ENCODE assay signal across 8 cellular contexts in the genomic region with DNA sequence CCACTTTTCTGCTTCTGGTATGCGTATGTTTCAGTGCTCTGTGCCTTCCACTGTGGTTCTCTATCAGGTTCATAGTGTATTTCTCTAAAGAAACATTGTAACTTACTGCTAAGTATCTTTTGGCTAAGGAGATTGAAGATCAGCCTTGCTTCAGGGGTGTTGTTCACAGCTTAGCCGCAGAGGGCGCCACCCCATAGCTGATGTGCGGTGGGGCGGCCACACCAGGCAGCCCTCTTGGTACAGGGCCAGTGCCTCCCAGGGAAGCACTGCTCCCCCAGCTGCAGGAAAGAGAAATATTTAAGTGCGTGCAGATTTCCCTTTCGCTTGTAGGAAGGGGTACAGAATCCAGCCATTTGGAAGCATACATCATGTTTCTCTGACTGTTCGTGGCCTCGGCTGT.
DNase-seq lines count a peak whose midpoint lies in the region; TF ChIP-seq lines count a peak whose summit lies in the region.
"Not testable (repeated sequence)": the region's sequence is repeated elsewhere in the genome, so short reads cannot be mapped to it uniquely, and the experiment has no call there.

No MANE protein-coding gene starts in this region.

- H3K9me3 Mint-ChIP-seq in activated CD4-positive, alpha-beta T cell treated with anti-CD3 and anti-CD28 coated beads, Interleukin-2, amount 10 ng/mL, durations not matched to agents 24 days and 14 days; nephron progenitor cell: not testable (repeated sequence)

- not testable (repeated sequence) for H3K4me3 Mint-ChIP-seq in activated CD4-positive, alpha-beta T cell treated with anti-CD3 and anti-CD28 coated beads, Interleukin-2, amount 10 ng/mL, durations not matched to agents 24 days and 14 days; nephron progenitor cell

- H3K4me1 Mint-ChIP-seq in activated CD4-positive, alpha-beta T cell treated with anti-CD3 and anti-CD28 coated beads, Interleukin-2, amount 10 ng/mL, durations not matched to agents 24 days and 14 days, result peaks cover 19% of the 10 kb centered on the region
- H3K4me1 Mint-ChIP-seq in nephron progenitor cell, result peaks cover 17% of the 10 kb centered on the region

- not testable (repeated sequence) for H3K27me3 ChIP-seq in NT2/D1 (ENCODE audit: insufficient read depth, insufficient read length); right atrium auricular region

- TF ChIP-seq CTCF in 22Rv1 (IDR thresholded peaks at IDR 0.05) (peak; percentile 67), GM12864 (IDR thresholded peaks at IDR 0.05; ENCODE audit: low read depth, low read length, missing control alignments) (peak; percentile 51), LNCAP (IDR thresholded peaks at IDR 0.05) (peak; percentile 33; the same call in 1 of the 2 replicates), cardiac fibroblast (IDR thresholded peaks at IDR 0.05; ENCODE audit: low read depth, low read length) (peak; percentile 28), right atrium auricular region (IDR thresholded peaks at IDR 0.05) (peak; percentile 19 to 55), nephron progenitor cell (IDR thresholded peaks at IDR 0.05) (peak; percentile 62)

- H3K9ac ChIP-seq in NT2/D1 (ENCODE audit: insufficient read length, low read depth), result not testable (repeated sequence)

- intact Hi-C loops in activated CD4-positive, alpha-beta T cell treated with anti-CD3 and anti-CD28 coated beads, Interleukin-2, amount 10 ng/mL, durations not matched to agents 24 days and 14 days (cut with micrococcal nuclease), result not testable (repeated sequence)

- H3K36me3 Mint-ChIP-seq in activated CD4-positive, alpha-beta T cell treated with anti-CD3 and anti-CD28 coated beads, Interleukin-2, amount 10 ng/mL, durations not matched to agents 24 days and 14 days (ENCODE audit: low read depth); nephron progenitor cell (ENCODE audit: low read depth): not testable (repeated sequence)

- not testable (repeated sequence) for H3K27ac ChIP-seq in 22Rv1, right atrium auricular region

- H3K27me3 Mint-ChIP-seq in activated CD4-positive, alpha-beta T cell treated with anti-CD3 and anti-CD28 coated beads, Interleukin-2, amount 10 ng/mL, durations not matched to agents 24 days and 14 days; nephron progenitor cell (ENCODE audit: low read depth, poor library complexity): not testable (repeated sequence)

- not testable (repeated sequence) for H3K4me1 ChIP-seq in NT2/D1 (ENCODE audit: insufficient read depth, insufficient read length); right atrium auricular region

- not testable (repeated sequence) for DNase-seq in GM12864 (ENCODE audit: low read depth); right atrium auricular region (ENCODE audit: low spot score)
- peak; percentile 15 for DNase-seq in NT2/D1 (ENCODE audit: low read depth, low spot score)
- DNase-seq in activated CD4-positive, alpha-beta T cell treated with anti-CD3 and anti-CD28 coated beads, Interleukin-2, amount 10 ng/mL, durations not matched to agents 24 days and 14 days, result peak; percentile 76
- DNase-seq in cardiac fibroblast (ENCODE audit: low read depth in 2 of 2), result peak; percentile 1 to 8
- peak; percentile 69 for DNase-seq in nephron progenitor cell

- H3K4me3 ChIP-seq in GM12864 (ENCODE audit: low read depth, low read length); NT2/D1 (ENCODE audit: insufficient read length, low read depth); cardiac fibroblast (replicated peaks in 1 of 2; ENCODE audit: low read depth in 2 of 2, low read length in 2 of 2); right atrium auricular region: not testable (repeated sequence)

- not testable (repeated sequence) for H3K36me3 ChIP-seq in NT2/D1 (ENCODE audit: insufficient read depth, insufficient read length, low read length); right atrium auricular region

- not testable (repeated sequence) for H3K9me3 ChIP-seq in NT2/D1 (ENCODE audit: insufficient read depth, low read length); right atrium auricular region

- not testable (repeated sequence) for H3K27ac Mint-ChIP-seq in activated CD4-positive, alpha-beta T cell treated with anti-CD3 and anti-CD28 coated beads, Interleukin-2, amount 10 ng/mL, durations not matched to agents 24 days and 14 days; nephron progenitor cell
